Comparison of ENCODE assay signal across 1 cellular context in the genomic region with DNA sequence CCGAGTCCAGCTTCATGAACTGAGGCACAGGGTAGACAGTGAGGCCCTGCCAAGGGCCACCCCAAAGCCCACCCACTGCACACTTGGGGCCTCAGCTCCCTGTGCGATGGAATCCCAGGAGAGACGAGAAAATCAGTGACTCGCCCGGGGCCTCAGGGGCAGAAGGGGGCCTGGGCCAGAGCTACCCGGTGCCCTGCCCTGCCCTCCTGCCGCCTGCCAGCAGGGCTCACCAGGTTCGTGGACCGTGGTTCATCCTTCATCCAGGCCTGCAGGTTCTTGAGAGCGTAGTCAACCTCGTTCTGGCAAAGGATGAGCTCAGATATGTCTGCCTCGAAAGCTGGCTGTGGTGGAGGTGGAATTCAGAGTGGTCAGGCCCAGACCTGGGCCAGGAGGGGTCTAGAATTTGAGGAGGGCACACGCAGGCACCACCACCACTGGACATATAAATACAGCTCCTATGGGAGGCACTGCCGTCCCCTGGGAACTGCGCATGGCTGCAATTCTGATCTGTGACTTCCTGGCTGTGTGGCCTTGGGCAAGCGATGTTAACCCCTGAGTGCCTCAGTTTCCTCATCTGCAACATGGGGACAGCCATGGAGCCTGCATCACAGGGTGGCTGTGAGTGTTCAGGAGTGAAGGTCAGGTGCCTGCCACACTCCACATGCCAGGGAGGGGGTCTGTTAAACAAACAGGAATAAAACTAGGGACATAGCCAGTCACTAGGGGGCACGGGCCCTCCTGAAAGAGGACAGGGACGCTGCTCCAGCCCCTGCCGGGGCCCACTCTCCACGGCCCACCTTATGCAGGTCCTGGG.
TF ChIP-seq lines count a peak whose summit lies in the region.

No MANE protein-coding gene starts in this region.

TF ChIP-seq in IMR-90, 13 proteins besides CTCF, POLR2A, EP300 and RAD21:
- TF ChIP-seq MXI1 (IDR thresholded peaks at IDR 0.05; ENCODE audit: borderline replicate concordance, low read depth, low read length) (no peak), RFX5 (IDR thresholded peaks at IDR 0.05; ENCODE audit: low read depth, low read length) (no peak), BHLHE40 (IDR thresholded peaks at IDR 0.05; ENCODE audit: low read depth, low read length) (no peak), CHD1 (IDR thresholded peaks at IDR 0.05; ENCODE audit: low read depth, low read length) (no peak), CEBPB (IDR thresholded peaks at IDR 0.05; ENCODE audit: low read depth, low read length) (no peak), FOS (IDR thresholded peaks at IDR 0.05; ENCODE audit: low read depth, low read length) (no peak), RCOR1 (IDR thresholded peaks at IDR 0.05; ENCODE audit: insufficient replicate concordance, low read length) (no peak), MAFK (IDR thresholded peaks at IDR 0.05; ENCODE audit: low read depth, low read length) (no peak), MAZ (IDR thresholded peaks at IDR 0.05; ENCODE audit: borderline replicate concordance, low read depth, low read length) (no peak), SMC3 (IDR thresholded peaks at IDR 0.05; ENCODE audit: low read depth, low read length) (no peak), NFE2L2 (IDR thresholded peaks at IDR 0.05; ENCODE audit: low read depth, low read length) (no peak)
- TF ChIP-seq, protein P1, sequence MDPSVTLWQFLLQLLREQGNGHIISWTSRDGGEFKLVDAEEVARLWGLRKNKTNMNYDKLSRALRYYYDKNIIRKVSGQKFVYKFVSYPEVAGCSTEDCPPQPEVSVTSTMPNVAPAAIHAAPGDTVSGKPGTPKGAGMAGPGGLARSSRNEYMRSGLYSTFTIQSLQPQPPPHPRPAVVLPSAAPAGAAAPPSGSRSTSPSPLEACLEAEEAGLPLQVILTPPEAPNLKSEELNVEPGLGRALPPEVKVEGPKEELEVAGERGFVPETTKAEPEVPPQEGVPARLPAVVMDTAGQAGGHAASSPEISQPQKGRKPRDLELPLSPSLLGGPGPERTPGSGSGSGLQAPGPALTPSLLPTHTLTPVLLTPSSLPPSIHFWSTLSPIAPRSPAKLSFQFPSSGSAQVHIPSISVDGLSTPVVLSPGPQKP (IDR thresholded peaks at IDR 0.05; ENCODE audit: borderline replicate concordance, low read depth, low read length) = no peak
- TF ChIP-seq, protein P2, sequence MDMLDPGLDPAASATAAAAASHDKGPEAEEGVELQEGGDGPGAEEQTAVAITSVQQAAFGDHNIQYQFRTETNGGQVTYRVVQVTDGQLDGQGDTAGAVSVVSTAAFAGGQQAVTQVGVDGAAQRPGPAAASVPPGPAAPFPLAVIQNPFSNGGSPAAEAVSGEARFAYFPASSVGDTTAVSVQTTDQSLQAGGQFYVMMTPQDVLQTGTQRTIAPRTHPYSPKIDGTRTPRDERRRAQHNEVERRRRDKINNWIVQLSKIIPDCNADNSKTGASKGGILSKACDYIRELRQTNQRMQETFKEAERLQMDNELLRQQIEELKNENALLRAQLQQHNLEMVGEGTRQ (IDR thresholded peaks at IDR 0.05; ENCODE audit: low read depth, low read length) = no peak
